ENCODE assay signal across 12 cellular contexts in genomic region chr2:18119883-18120282, GRCh38.
A peak's percentile ranks its signal among the peaks of the same experiment; 100 is the strongest.
DNase-seq lines count a peak whose midpoint lies in the region; ATAC-seq and TF ChIP-seq lines count a peak whose summit lies in the region.
"Had no signal": no experiment of that assay in that cellular context is flagged by ENCODE, and none has a peak within 500 bp of the region (broad histone marks: within the 10 kb centered on the region; RNA-seq: fewer than 3 reads in every experiment).

No MANE protein-coding gene starts in this region.

- H3K36me3 Mint-ChIP-seq in nephron (ENCODE audit: low read depth) = no peaks in the 10 kb centered on the region
- H3K36me3 Mint-ChIP-seq: activated naive CD4-positive, alpha-beta T cell treated with anti-CD3 and anti-CD28 coated beads, Interleukin-2, amount 50 U/mL, for 72 hours had no signal

- no peak overlapping the region for H3K4me3 Mint-ChIP-seq in nephron
- H3K4me3 Mint-ChIP-seq: activated CD8-positive, alpha-beta T cell treated with anti-CD3 and anti-CD28 coated beads for 36 hours had no signal

- peaks cover 2% of the 10 kb centered on the region for H3K9me3 Mint-ChIP-seq in nephron

- DNase-seq in DMS153 treated with DMSO at 0.1 percent for 48 hours (lab: John Stamatoyannopoulos, UW; ENCODE audit: unreplicated experiment) = peak; percentile 50
- DNase-seq in MV-4-11 (lab: John Stamatoyannopoulos, UW) = peak; percentile 24
- peak; percentile 88 for DNase-seq in cerebellar cortex (ENCODE audit: low spot score)
- no peak for DNase-seq in activated CD4-positive, alpha-beta T cell treated with anti-CD3 and anti-CD28 coated beads, Interleukin-2, amount 50 U/mL, for 48 hours
- DNase-seq: activated CD8-positive, alpha-beta T cell treated with anti-CD3 and anti-CD28 coated beads for 36 hours; DMS53; spleen had no signal

- peaks cover 10% of the 10 kb centered on the region for H3K4me1 Mint-ChIP-seq in nephron

- ATAC-seq in HG03460 (IDR thresholded peaks at IDR 0.05; ENCODE audit: unreplicated experiment) = no peak
- ATAC-seq in GM18520 (IDR thresholded peaks at IDR 0.05; ENCODE audit: unreplicated experiment) = no peak
- no peak for ATAC-seq in GM21825 (IDR thresholded peaks at IDR 0.05; ENCODE audit: unreplicated experiment)
- ATAC-seq: activated CD8-positive, alpha-beta T cell treated with anti-CD3 and anti-CD28 coated beads for 36 hours; activated naive CD4-positive, alpha-beta T cell treated with anti-CD3 and anti-CD28 coated beads, Interleukin-2, amount 50 U/mL, for 72 hours had no signal

- peaks cover 3% of the 10 kb centered on the region for H3K27me3 Mint-ChIP-seq in nephron (ENCODE audit: low read depth)
- H3K27me3 Mint-ChIP-seq: activated CD8-positive, alpha-beta T cell treated with anti-CD3 and anti-CD28 coated beads for 36 hours had no signal

- H3K27ac Mint-ChIP-seq in nephron = peak overlapping the region in 2 of 3 experiments; percentile 2 to 26
- H3K27ac Mint-ChIP-seq: activated CD8-positive, alpha-beta T cell treated with anti-CD3 and anti-CD28 coated beads for 36 hours; activated naive CD4-positive, alpha-beta T cell treated with anti-CD3 and anti-CD28 coated beads, Interleukin-2, amount 50 U/mL, for 72 hours had no signal

- no peak for TF ChIP-seq CTCF in nephron (IDR thresholded peaks at IDR 0.05; ENCODE audit: unreplicated experiment in 3 of 3)

Comparison
In these comparisons a context has a peak if more than half of its experiments do, and no peak if none do; other contexts are left out.
1. DNase-seq: peak in DMS153 treated with DMSO at 0.1 percent for 48 hours (single experiment), MV-4-11 (single experiment) and cerebellar cortex (single experiment); none in activated CD4-positive, alpha-beta T cell treated with anti-CD3 and anti-CD28 coated beads, Interleukin-2, amount 50 U/mL, for 48 hours (0 of 2).